12 cellular contexts compared by ENCODE assay signal in genomic region chr4:17323619-17324400, GRCh38.
DNase-seq lines count a peak whose midpoint lies in the region; ATAC-seq and TF ChIP-seq lines count a peak whose summit lies in the region.
"Had no signal": no experiment of that assay in that cellular context is flagged by ENCODE, and none has a peak within 500 bp of the region (broad histone marks: within the 10 kb centered on the region; RNA-seq: fewer than 3 reads in every experiment).

No MANE protein-coding gene starts in this region.

- in situ Hi-C loops in GM13977 (cut with MboI; ENCODE audit: low pct_unique_long_range_greater_than_20kb, low sequenced_read_pairs, unreplicated experiment) = no loop called here

- H3K27ac Mint-ChIP-seq in activated naive CD4-positive, alpha-beta T cell treated with anti-CD3 and anti-CD28 coated beads for 36 hours = no peak overlapping the region
- no peak overlapping the region for H3K27ac Mint-ChIP-seq in endothelial cell (ENCODE audit: unreplicated experiment)

- peaks cover 17% of the 10 kb centered on the region for H3K4me1 Mint-ChIP-seq in activated naive CD4-positive, alpha-beta T cell treated with anti-CD3 and anti-CD28 coated beads for 36 hours (ENCODE audit: low read depth)
- H3K4me1 Mint-ChIP-seq in endothelial cell (ENCODE audit: unreplicated experiment) = peaks cover 31% of the 10 kb centered on the region

- no peak for TF ChIP-seq CTCF in fibroblast of the aortic adventitia (IDR thresholded peaks at IDR 0.05; ENCODE audit: insufficient read depth, low read length)
- no peak for TF ChIP-seq CTCF in thoracic aorta (IDR thresholded peaks at IDR 0.05)
- no peak for TF ChIP-seq CTCF in endothelial cell (IDR thresholded peaks at IDR 0.05; ENCODE audit: unreplicated experiment)
- TF ChIP-seq CTCF in GM13977 (IDR thresholded peaks at IDR 0.05; ENCODE audit: extremely low read depth, insufficient read depth, missing control alignments) = no peak

- DNase-seq in activated naive CD4-positive, alpha-beta T cell treated with anti-CD3 and anti-CD28 coated beads for 36 hours = no peak
- no peak for DNase-seq in activated naive CD4-positive, alpha-beta T cell treated with Interleukin-2 at 50 U/mL for 16 hours
- DNase-seq in fibroblast of the aortic adventitia (ENCODE audit: low read depth) (peak; percentile 59), thoracic aorta (ENCODE audit: low spot score) (no peak), SW480 (ENCODE audit: low spot score) (no peak), endothelial cell (ENCODE audit: low spot score) (no peak), GM13977 (ENCODE audit: low spot score) (no peak)
- DNase-seq: NCI-H2171 treated with DMSO at 0.1 percent for 48 hours had no signal

- intact Hi-C loops in activated naive CD4-positive, alpha-beta T cell treated with anti-CD3 and anti-CD28 coated beads for 36 hours (cut with micrococcal nuclease) = loop anchor here (1.0 to 10.0 kb wide), 6 partner anchors 12 to 1034 kb away; no protein-coding TSS in a partner anchor

- H3K9me3 Mint-ChIP-seq in activated naive CD4-positive, alpha-beta T cell treated with anti-CD3 and anti-CD28 coated beads for 36 hours = no peaks in the 10 kb centered on the region
- no peaks in the 10 kb centered on the region for H3K9me3 Mint-ChIP-seq in endothelial cell (ENCODE audit: unreplicated experiment)

- H3K27ac ChIP-seq in thoracic aorta = no peak overlapping the region
- H3K27ac ChIP-seq: gastroesophageal sphincter had no signal

- no peak overlapping the region for H3K4me3 ChIP-seq in fibroblast of the aortic adventitia (ENCODE audit: low read depth, low read length)
- H3K4me3 ChIP-seq in thoracic aorta = peak overlapping the region; percentile 15
- H3K4me3 ChIP-seq: gastroesophageal sphincter, K562 had no signal

- no peaks in the 10 kb centered on the region for H3K9me3 ChIP-seq in thoracic aorta
- H3K9me3 ChIP-seq: gastroesophageal sphincter had no signal

- H3K4me3 Mint-ChIP-seq in activated naive CD4-positive, alpha-beta T cell treated with anti-CD3 and anti-CD28 coated beads for 36 hours = peak overlapping the region; percentile 19
- no peak overlapping the region for H3K4me3 Mint-ChIP-seq in endothelial cell (ENCODE audit: unreplicated experiment)

- no peaks in the 10 kb centered on the region for H3K36me3 ChIP-seq in thoracic aorta
- H3K36me3 ChIP-seq: gastroesophageal sphincter had no signal

- H3K4me1 ChIP-seq in thoracic aorta (ENCODE audit: control insufficient read depth in 1 of 2, low read depth in 2 of 2) = peaks cover 6 to 15% of the 10 kb centered on the region in 2 donors

- H3K27me3 ChIP-seq in thoracic aorta (replicated peaks; ENCODE audit: insufficient read depth) = no peaks in the 10 kb centered on the region
- H3K27me3 ChIP-seq: gastroesophageal sphincter had no signal

- CTCF ChIA-PET in activated naive CD4-positive, alpha-beta T cell treated with anti-CD3 and anti-CD28 coated beads for 36 hours (lab: Charles Lee) = interaction anchor here (0.7 to 2.2 kb wide), 18 partner anchors 12 to 530 kb away, joined by 3 to 8 read pairs (median 5); no protein-coding TSS in a partner anchor

- no peaks in the 10 kb centered on the region for H3K27me3 Mint-ChIP-seq in activated naive CD4-positive, alpha-beta T cell treated with anti-CD3 and anti-CD28 coated beads for 36 hours (ENCODE audit: low read depth)
- peaks cover 5% of the 10 kb centered on the region for H3K27me3 Mint-ChIP-seq in endothelial cell (ENCODE audit: unreplicated experiment)

- peak; percentile 47 for ATAC-seq in SK-N-SH treated with all-trans-retinoic acid at 6 μM for 48 hours
- no peak for ATAC-seq in thoracic aorta (ENCODE audit: insufficient number of reproducible peaks, low FRiP score, low read depth)
- ATAC-seq: gastroesophageal sphincter, Panc1 had no signal

- no peaks in the 10 kb centered on the region for H3K36me3 Mint-ChIP-seq in activated naive CD4-positive, alpha-beta T cell treated with anti-CD3 and anti-CD28 coated beads for 36 hours (ENCODE audit: low read depth)
- no peaks in the 10 kb centered on the region for H3K36me3 Mint-ChIP-seq in endothelial cell (ENCODE audit: low read depth, unreplicated experiment)

TF ChIP-seq in SK-N-SH treated with all-trans-retinoic acid at 6 μM for 48 hours, 23 proteins besides CTCF, POLR2A, EP300 and RAD21:
- TF ChIP-seq ZNF565 (CRISPR knock-in tag; conservative IDR thresholded peaks at IDR 0.05; ENCODE audit: low read depth) (no peak), TOX (CRISPR knock-in tag; IDR thresholded peaks at IDR 0.05; ENCODE audit: borderline replicate concordance) (no peak), ZFP30 (CRISPR knock-in tag; IDR thresholded peaks at IDR 0.05) (no peak)
